ENCODE assay signal across 2 cellular contexts in the genomic region with DNA sequence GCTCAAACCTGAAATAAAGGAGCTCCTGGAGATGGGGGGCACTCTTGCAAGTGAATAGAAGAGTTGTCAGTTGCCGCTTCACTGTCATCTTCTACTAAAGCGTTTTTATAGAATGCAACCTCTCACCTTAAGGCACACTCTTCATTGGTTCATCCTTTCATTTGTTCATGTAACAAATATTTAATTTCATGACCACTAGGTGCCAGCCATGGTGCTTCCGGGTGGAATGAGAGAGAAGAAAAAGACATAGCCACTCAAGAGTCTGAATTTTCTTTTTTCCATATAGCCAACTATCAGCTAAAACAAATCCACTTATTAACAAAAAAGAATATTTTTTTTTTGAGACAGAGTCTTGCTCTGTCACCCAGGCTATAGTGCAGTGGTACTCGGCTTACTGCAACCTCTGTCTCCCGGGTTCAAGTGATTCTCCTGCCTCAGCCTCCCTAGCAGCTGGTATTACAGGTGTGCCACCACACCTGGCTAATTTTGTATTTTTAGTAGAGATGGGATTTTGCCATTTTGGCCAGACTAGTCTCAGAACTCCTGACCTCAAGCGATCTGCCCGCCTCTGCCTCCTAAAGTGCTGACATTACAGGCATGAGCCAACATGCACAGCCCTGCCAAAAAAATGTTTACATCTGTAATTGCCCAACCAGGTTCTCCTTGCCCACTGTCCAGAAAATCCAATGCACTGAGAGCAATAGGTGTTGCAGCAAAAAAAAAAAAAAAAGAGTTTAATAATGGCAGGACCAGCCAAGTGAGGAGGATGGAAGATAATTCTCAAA.
TF ChIP-seq lines count a peak whose summit lies in the region.

No MANE protein-coding gene starts in this region.

TF ChIP-seq in SK-N-SH, 30 proteins besides CTCF, POLR2A, EP300 and RAD21 (continued from another document):
- TF ChIP-seq, protein P1, sequence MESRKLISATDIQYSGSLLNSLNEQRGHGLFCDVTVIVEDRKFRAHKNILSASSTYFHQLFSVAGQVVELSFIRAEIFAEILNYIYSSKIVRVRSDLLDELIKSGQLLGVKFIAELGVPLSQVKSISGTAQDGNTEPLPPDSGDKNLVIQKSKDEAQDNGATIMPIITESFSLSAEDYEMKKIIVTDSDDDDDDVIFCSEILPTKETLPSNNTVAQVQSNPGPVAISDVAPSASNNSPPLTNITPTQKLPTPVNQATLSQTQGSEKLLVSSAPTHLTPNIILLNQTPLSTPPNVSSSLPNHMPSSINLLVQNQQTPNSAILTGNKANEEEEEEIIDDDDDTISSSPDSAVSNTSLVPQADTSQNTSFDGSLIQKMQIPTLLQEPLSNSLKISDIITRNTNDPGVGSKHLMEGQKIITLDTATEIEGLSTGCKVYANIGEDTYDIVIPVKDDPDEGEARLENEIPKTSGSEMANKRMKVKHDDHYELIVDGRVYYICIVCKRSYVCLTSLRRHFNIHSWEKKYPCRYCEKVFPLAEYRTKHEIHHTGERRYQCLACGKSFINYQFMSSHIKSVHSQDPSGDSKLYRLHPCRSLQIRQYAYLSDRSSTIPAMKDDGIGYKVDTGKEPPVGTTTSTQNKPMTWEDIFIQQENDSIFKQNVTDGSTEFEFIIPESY (IDR thresholded peaks at IDR 0.05; ENCODE audit: borderline replicate concordance, low read depth) = no peak
- TF ChIP-seq ELF1 (IDR thresholded peaks at IDR 0.05) (no peak), FOXJ3 (CRISPR knock-in tag; IDR thresholded peaks at IDR 0.05) (no peak), POLR2AphosphoS5 (IDR thresholded peaks at IDR 0.05; ENCODE audit: low read depth, low read length) (no peak), TAF1 (IDR thresholded peaks at IDR 0.05; ENCODE audit: borderline replicate concordance, low read depth, low read length) (no peak), GABPA (IDR thresholded peaks at IDR 0.05; ENCODE audit: low read depth) (no peak), FOSL2 (IDR thresholded peaks at IDR 0.05; ENCODE audit: borderline replicate concordance, low read depth) (no peak), TEAD4 (IDR thresholded peaks at IDR 0.05; ENCODE audit: borderline replicate concordance, insufficient read depth) (no peak), RXRA (IDR thresholded peaks at IDR 0.05; ENCODE audit: borderline replicate concordance, low read depth) (no peak), CHD2 (IDR thresholded peaks at IDR 0.05; ENCODE audit: low read length, partially characterized antibody) (no peak), FOXM1 (IDR thresholded peaks at IDR 0.05; ENCODE audit: low read depth) (no peak), GATA2 (CRISPR knock-in tag; IDR thresholded peaks at IDR 0.05) (no peak)
- TF ChIP-seq, protein P2, sequence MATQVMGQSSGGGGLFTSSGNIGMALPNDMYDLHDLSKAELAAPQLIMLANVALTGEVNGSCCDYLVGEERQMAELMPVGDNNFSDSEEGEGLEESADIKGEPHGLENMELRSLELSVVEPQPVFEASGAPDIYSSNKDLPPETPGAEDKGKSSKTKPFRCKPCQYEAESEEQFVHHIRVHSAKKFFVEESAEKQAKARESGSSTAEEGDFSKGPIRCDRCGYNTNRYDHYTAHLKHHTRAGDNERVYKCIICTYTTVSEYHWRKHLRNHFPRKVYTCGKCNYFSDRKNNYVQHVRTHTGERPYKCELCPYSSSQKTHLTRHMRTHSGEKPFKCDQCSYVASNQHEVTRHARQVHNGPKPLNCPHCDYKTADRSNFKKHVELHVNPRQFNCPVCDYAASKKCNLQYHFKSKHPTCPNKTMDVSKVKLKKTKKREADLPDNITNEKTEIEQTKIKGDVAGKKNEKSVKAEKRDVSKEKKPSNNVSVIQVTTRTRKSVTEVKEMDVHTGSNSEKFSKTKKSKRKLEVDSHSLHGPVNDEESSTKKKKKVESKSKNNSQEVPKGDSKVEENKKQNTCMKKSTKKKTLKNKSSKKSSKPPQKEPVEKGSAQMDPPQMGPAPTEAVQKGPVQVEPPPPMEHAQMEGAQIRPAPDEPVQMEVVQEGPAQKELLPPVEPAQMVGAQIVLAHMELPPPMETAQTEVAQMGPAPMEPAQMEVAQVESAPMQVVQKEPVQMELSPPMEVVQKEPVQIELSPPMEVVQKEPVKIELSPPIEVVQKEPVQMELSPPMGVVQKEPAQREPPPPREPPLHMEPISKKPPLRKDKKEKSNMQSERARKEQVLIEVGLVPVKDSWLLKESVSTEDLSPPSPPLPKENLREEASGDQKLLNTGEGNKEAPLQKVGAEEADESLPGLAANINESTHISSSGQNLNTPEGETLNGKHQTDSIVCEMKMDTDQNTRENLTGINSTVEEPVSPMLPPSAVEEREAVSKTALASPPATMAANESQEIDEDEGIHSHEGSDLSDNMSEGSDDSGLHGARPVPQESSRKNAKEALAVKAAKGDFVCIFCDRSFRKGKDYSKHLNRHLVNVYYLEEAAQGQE (IDR thresholded peaks at IDR 0.05; ENCODE audit: low read depth, low read length) = no peak
- TF ChIP-seq, protein P3, sequence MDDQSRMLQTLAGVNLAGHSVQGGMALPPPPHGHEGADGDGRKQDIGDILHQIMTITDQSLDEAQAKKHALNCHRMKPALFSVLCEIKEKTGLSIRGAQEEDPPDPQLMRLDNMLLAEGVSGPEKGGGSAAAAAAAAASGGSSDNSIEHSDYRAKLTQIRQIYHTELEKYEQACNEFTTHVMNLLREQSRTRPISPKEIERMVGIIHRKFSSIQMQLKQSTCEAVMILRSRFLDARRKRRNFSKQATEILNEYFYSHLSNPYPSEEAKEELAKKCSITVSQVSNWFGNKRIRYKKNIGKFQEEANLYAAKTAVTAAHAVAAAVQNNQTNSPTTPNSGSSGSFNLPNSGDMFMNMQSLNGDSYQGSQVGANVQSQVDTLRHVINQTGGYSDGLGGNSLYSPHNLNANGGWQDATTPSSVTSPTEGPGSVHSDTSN (IDR thresholded peaks at IDR 0.05) = no peak
- TF ChIP-seq, protein P4, sequence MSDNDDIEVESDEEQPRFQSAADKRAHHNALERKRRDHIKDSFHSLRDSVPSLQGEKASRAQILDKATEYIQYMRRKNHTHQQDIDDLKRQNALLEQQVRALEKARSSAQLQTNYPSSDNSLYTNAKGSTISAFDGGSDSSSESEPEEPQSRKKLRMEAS (IDR thresholded peaks at IDR 0.05; ENCODE audit: low read depth) = no peak

TF ChIP-seq in SK-N-SH treated with all-trans-retinoic acid at 6 μM for 48 hours, 23 proteins besides CTCF, POLR2A, EP300 and RAD21 (continued from another document):
- TF ChIP-seq, protein P5, sequence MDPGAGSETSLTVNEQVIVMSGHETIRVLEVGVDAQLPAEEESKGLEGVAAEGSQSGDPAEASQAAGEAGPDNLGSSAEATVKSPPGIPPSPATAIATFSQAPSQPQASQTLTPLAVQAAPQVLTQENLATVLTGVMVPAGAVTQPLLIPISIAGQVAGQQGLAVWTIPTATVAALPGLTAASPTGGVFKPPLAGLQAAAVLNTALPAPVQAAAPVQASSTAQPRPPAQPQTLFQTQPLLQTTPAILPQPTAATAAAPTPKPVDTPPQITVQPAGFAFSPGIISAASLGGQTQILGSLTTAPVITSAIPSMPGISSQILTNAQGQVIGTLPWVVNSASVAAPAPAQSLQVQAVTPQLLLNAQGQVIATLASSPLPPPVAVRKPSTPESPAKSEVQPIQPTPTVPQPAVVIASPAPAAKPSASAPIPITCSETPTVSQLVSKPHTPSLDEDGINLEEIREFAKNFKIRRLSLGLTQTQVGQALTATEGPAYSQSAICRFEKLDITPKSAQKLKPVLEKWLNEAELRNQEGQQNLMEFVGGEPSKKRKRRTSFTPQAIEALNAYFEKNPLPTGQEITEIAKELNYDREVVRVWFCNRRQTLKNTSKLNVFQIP (CRISPR knock-in tag; IDR thresholded peaks at IDR 0.05; ENCODE audit: borderline replicate concordance, low read depth) = no peak
- no peak for TF ChIP-seq PPARA (CRISPR knock-in tag; IDR thresholded peaks at IDR 0.05; ENCODE audit: borderline replicate concordance)
